In genomic region chr1:156069490-156070455, GRCh38 we compare ENCODE assay signal across 1 cellular context.
A peak's percentile ranks its signal among the peaks of the same experiment; 100 is the strongest.
TF ChIP-seq lines count a peak whose summit lies in the region.

No MANE protein-coding gene starts in this region.

TF ChIP-seq in HepG2, 621 proteins besides CTCF, POLR2A, EP300 and RAD21:
- TF ChIP-seq HNRNPL (IDR thresholded peaks at IDR 0.05; ENCODE audit: low read depth, low read length) (0 out of 2 replicates have a peak, but pooled peaks have one; percentile 45), SSRP1 (CRISPR knock-in tag; IDR thresholded peaks at IDR 0.05) (no peak), ZNF687 (CRISPR knock-in tag; IDR thresholded peaks at IDR 0.05) (peak; percentile 27; the same call in 1 of the 2 replicates), ZNF646 (CRISPR knock-in tag; IDR thresholded peaks at IDR 0.05) (no peak), HIC2 (CRISPR knock-in tag; IDR thresholded peaks at IDR 0.05; ENCODE audit: low read depth) (0 out of 2 replicates have a peak, but pooled peaks have one; percentile 24), ZNF282 (IDR thresholded peaks at IDR 0.05; ENCODE audit: partially characterized antibody) (no peak), MATR3 (CRISPR knock-in tag; IDR thresholded peaks at IDR 0.05) (no peak), ZMAT3 (CRISPR knock-in tag; conservative IDR thresholded peaks at IDR 0.05) (no peak), ZBTB7A (CRISPR knock-in tag; IDR thresholded peaks at IDR 0.05) (0 out of 2 replicates have a peak, but pooled peaks have one; percentile 41), CEBPG (CRISPR knock-in tag; IDR thresholded peaks at IDR 0.05) (peak; percentile 35; the same call in 1 of the 2 replicates), ATF4 (CRISPR knock-in tag; IDR thresholded peaks at IDR 0.05) (peak in 1 of 2 experiments; percentile 65; a peak in 2 of 4 replicates)
